9 cellular contexts compared by ENCODE assay signal in genomic region chr2:169732583-169733358, GRCh38. TPM values are rescaled to one million over a fixed set of nuclear protein-coding genes. Genes with fewer than 3 reads are reported as not detected.
DNase-seq lines count a peak whose midpoint lies in the region; ATAC-seq and TF ChIP-seq lines count a peak whose summit lies in the region.
"Had no signal": no experiment of that assay in that cellular context is flagged by ENCODE, and none has a peak within 500 bp of the region (broad histone marks: within the 10 kb centered on the region; RNA-seq: fewer than 3 reads in every experiment).

No MANE protein-coding gene starts in this region.

- CTCF ChIA-PET in SK-N-SH (lab: Yijun Ruan, JAX) = interaction anchor here (0.5 to 6.9 kb wide), 3 partner anchors 10 to 174 kb away, joined by 3 to 32 read pairs (median 6); partner anchors contain the start of genes CFAP210 and PHOSPHO2

- no peak overlapping the region for H3K4ac ChIP-seq in trophoblast cell (ENCODE audit: low read depth, low read length)

- H3K4me1 ChIP-seq in SK-N-SH (ENCODE audit: control insufficient read depth in 1 of 2, insufficient read depth in 2 of 2, low read depth in 1 of 2, low read length in 1 of 2) (peaks cover 0 to 22% of the 10 kb centered on the region in 2 experiments; a peak in 2 of 4 replicates), trophoblast cell (ENCODE audit: control insufficient read depth in 1 of 2, insufficient read depth in 2 of 2, low read length in 2 of 2) (peaks cover 2% of the 10 kb centered on the region in 2 experiments)

- peak; percentile 39 for DNase-seq in SK-N-SH
- DNase-seq in fibroblast of the aortic adventitia (ENCODE audit: low read depth) = no peak
- DNase-seq in trophoblast cell = peak in 1 of 2 donors; percentile 21
- no peak for DNase-seq in C1 segment of cervical spinal cord (lab: John Stamatoyannopoulos, UW)
- DNase-seq in GM20000 (ENCODE audit: low spot score) = no peak

- no peak overlapping the region for H4K91ac ChIP-seq in trophoblast cell (ENCODE audit: low read depth, low read length)

- H3K18ac ChIP-seq in trophoblast cell (ENCODE audit: low read length) = no peak overlapping the region

- H3K27me3 ChIP-seq in SK-N-SH (ENCODE audit: insufficient read depth) (no peaks in the 10 kb centered on the region), trophoblast cell (ENCODE audit: insufficient read depth, low read length) (no peaks in the 10 kb centered on the region)

- H3K9me2 ChIP-seq in SK-N-SH = no peaks in the 10 kb centered on the region

- peak; percentile 5 for ATAC-seq in GM19023 (IDR thresholded peaks at IDR 0.05; ENCODE audit: unreplicated experiment)
- no peak for ATAC-seq in HG03139 (IDR thresholded peaks at IDR 0.05; ENCODE audit: unreplicated experiment)
- ATAC-seq in HG03521 (IDR thresholded peaks at IDR 0.05; ENCODE audit: unreplicated experiment) = no peak

- peaks cover 8% of the 10 kb centered on the region for H3F3A ChIP-seq in SK-N-SH (replicated peaks; ENCODE audit: insufficient read depth)

- H3K9me3 ChIP-seq in SK-N-SH (no peaks in the 10 kb centered on the region), trophoblast cell (ENCODE audit: insufficient read depth, low read depth, low read length) (no peaks in the 10 kb centered on the region)

- H3K4me2 ChIP-seq in SK-N-SH (peak overlapping the region; percentile 86; the same call in 1 of the 2 replicates), trophoblast cell (ENCODE audit: low read length) (peak overlapping the region; percentile 83)

- H2BK5ac ChIP-seq in trophoblast cell (ENCODE audit: low read depth, low read length, poor library complexity) = no peak overlapping the region

- TF ChIP-seq RAD21 in SK-N-SH (IDR thresholded peaks at IDR 0.05; ENCODE audit: low read length) = no peak

- H3K14ac ChIP-seq in trophoblast cell (ENCODE audit: low read length) = no peak overlapping the region

- POLR2A ChIA-PET in SK-N-SH (lab: Yijun Ruan, JAX) = interaction anchor here (1.3 to 4.1 kb wide), 2 partner anchors 10 to 17 kb away, joined by 3 to 50 read pairs; no protein-coding TSS in a partner anchor

- H3K79me2 ChIP-seq in SK-N-SH (ENCODE audit: insufficient read depth) = no peaks in the 10 kb centered on the region
- H3K79me2 ChIP-seq in trophoblast cell (ENCODE audit: control insufficient read depth, insufficient read depth, low read length, poor library complexity) = peaks cover 2% of the 10 kb centered on the region

- H3K23ac ChIP-seq in trophoblast cell (ENCODE audit: low read length) = no peak overlapping the region

- H4K20me1 ChIP-seq in SK-N-SH (ENCODE audit: insufficient read depth) = no peaks in the 10 kb centered on the region

- WGBS in SK-N-SH (ENCODE audit: low lambda C conversion rate) = 63% methylated on average over 13 of the region's 13 CpGs
- no CpG with 5 or more reads among the region's 13 CpGs for WGBS in trophoblast cell (ENCODE audit: extremely low coverage, insufficient coverage, insufficient read length)

- no peak overlapping the region for H2BK12ac ChIP-seq in trophoblast cell (ENCODE audit: low read length)

- no peak overlapping the region for H4K12ac ChIP-seq in trophoblast cell (ENCODE audit: low read depth, low read length)

- no peak overlapping the region for H2AK5ac ChIP-seq in trophoblast cell (ENCODE audit: low read length)

- H3K9ac ChIP-seq in SK-N-SH (no peak overlapping the region), trophoblast cell (ENCODE audit: low read length) (no peak overlapping the region)

- TF ChIP-seq CTCF in SK-N-SH (IDR thresholded peaks at IDR 0.05) = no peak
- TF ChIP-seq CTCF in fibroblast of the aortic adventitia (IDR thresholded peaks at IDR 0.05; ENCODE audit: insufficient read depth, low read length) = no peak
- TF ChIP-seq CTCF in GM20000 (IDR thresholded peaks at IDR 0.05; ENCODE audit: extremely low read depth, missing control alignments) = no peak

- H2AFZ ChIP-seq in SK-N-SH (ENCODE audit: low read depth) = peak overlapping the region; percentile 92; the same call in 1 of the 2 replicates
- peak overlapping the region; percentile 65 for H2AFZ ChIP-seq in trophoblast cell (ENCODE audit: insufficient read depth, low read length, poor library complexity)

- H3K27ac ChIP-seq in SK-N-SH (ENCODE audit: low read depth in 2 of 2, low read length in 1 of 2) (peak overlapping the region in 1 of 2 experiments; percentile 86; a peak in 2 of 4 replicates), trophoblast cell (ENCODE audit: low read depth, low read length) (no peak overlapping the region)

- H3K4me3 ChIP-seq in SK-N-SH (ENCODE audit: low read depth in 2 of 2, low read length in 1 of 2) (peak overlapping the region; percentile 71 to 80; a peak in 3 of 4 replicates), fibroblast of the aortic adventitia (ENCODE audit: low read depth, low read length) (peak overlapping the region; percentile 66), trophoblast cell (ENCODE audit: low read depth, low read length) (peak overlapping the region; percentile 83)

- no peak for TF ChIP-seq EP300 in SK-N-SH (IDR thresholded peaks at IDR 0.05; ENCODE audit: borderline replicate concordance in 1 of 2, low read depth in 1 of 2, low read length in 1 of 2)

- peak overlapping the region; percentile 3 for H4K8ac ChIP-seq in trophoblast cell (ENCODE audit: low read depth, low read length)

- H2BK120ac ChIP-seq in trophoblast cell (ENCODE audit: insufficient read depth, low read length, poor library complexity) = no peak overlapping the region

- H3K36me3 ChIP-seq in SK-N-SH (replicated peaks in 1 of 2; ENCODE audit: control insufficient read depth in 1 of 2, insufficient read depth in 2 of 2, low read length in 1 of 2) = no peaks in the 10 kb centered on the region
- H3K36me3 ChIP-seq in trophoblast cell (ENCODE audit: control insufficient read depth in 1 of 2, insufficient read depth in 2 of 2, low read length in 2 of 2) = no peaks in the 10 kb centered on the region

- peaks cover 2% of the 10 kb centered on the region for H3K79me1 ChIP-seq in trophoblast cell (ENCODE audit: low read length)

TF ChIP-seq in SK-N-SH, 30 proteins besides CTCF, POLR2A, EP300 and RAD21 (continues in another document):
- TF ChIP-seq MAX (IDR thresholded peaks at IDR 0.05; ENCODE audit: low read depth) (no peak), MEF2A (IDR thresholded peaks at IDR 0.05; ENCODE audit: borderline replicate concordance, low read depth) (no peak), GATA2 (CRISPR knock-in tag; IDR thresholded peaks at IDR 0.05) (no peak), POLR2AphosphoS5 (IDR thresholded peaks at IDR 0.05; ENCODE audit: low read depth, low read length) (no peak), YY1 (IDR thresholded peaks at IDR 0.05; ENCODE audit: low read depth) (no peak), TCF12 (IDR thresholded peaks at IDR 0.05) (no peak), NRF1 (IDR thresholded peaks at IDR 0.05; ENCODE audit: low read depth, low read length) (no peak), IRF3 (IDR thresholded peaks at IDR 0.05; ENCODE audit: low read depth, low read length) (no peak), PBX3 (IDR thresholded peaks at IDR 0.05) (no peak), ELF1 (IDR thresholded peaks at IDR 0.05) (no peak), USF1 (IDR thresholded peaks at IDR 0.05; ENCODE audit: borderline replicate concordance, low read depth) (no peak), JUND (IDR thresholded peaks at IDR 0.05) (no peak)

RNA-seq across cellular contexts. Expression of gene KLHL23, which starts 0.9 kb away (rescaled TPM):
- 5.2 and 6.1 TPM in 2 replicates for polyA plus RNA-seq in SK-N-SH (2012; rRNA removed)
- polyA plus RNA-seq in SK-N-SH (2012; cell fraction: cytosol; rRNA removed) = 7.7 and 7.8 TPM in 2 replicates
- polyA plus RNA-seq in SK-N-SH (2012; cell fraction: nucleus; rRNA removed) = 2.4 and 6.1 TPM in 2 replicates
- total RNA-seq in fibroblast of the aortic adventitia (ENCODE audit: low replicate concordance) = 0.57 and 2.4 TPM in 2 replicates
- 6.9 and 7.2 TPM in 2 replicates for polyA plus RNA-seq in trophoblast cell (2013)

RNA-seq across cellular contexts. Expression of gene PHOSPHO2, which starts 38.5 kb away (rescaled TPM):
- polyA plus RNA-seq in SK-N-SH (2012; rRNA removed) = 0.99 and 1.1 TPM in 2 replicates
- polyA plus RNA-seq in SK-N-SH (2012; cell fraction: cytosol; rRNA removed) = 1.3 and 2.3 TPM in 2 replicates
- 2.1 and 2.7 TPM in 2 replicates for polyA plus RNA-seq in SK-N-SH (2012; cell fraction: nucleus; rRNA removed)
- 5.2 and 12.0 TPM in 2 replicates for total RNA-seq in fibroblast of the aortic adventitia (ENCODE audit: low replicate concordance)
- polyA plus RNA-seq in trophoblast cell (2013) = 1.9 TPM in 2 replicates

RNA-seq across cellular contexts. Expression of gene CFAP210, which starts 38.6 kb away (rescaled TPM):
- polyA plus RNA-seq in SK-N-SH (2012; rRNA removed) = 0.03 TPM in 1 of 2 replicates, not detected in the other
- polyA plus RNA-seq in SK-N-SH (2012; cell fraction: cytosol; rRNA removed) = 0.01 and 0.03 TPM in 2 replicates
- polyA plus RNA-seq in SK-N-SH (2012; cell fraction: nucleus; rRNA removed) = not detected in 2 replicates
- 0.09 TPM in 1 of 2 replicates, not detected in the other for total RNA-seq in fibroblast of the aortic adventitia (ENCODE audit: low replicate concordance)
- 0.07 and 0.15 TPM in 2 replicates for polyA plus RNA-seq in trophoblast cell (2013)
- total RNA-seq: SK-MEL-5 had no signal
